ENCODE assay signal across 10 cellular contexts in genomic region chr9:31140316-31140715, GRCh38.
A peak's percentile ranks its signal among the peaks of the same experiment; 100 is the strongest.
DNase-seq lines count a peak whose midpoint lies in the region; TF ChIP-seq lines count a peak whose summit lies in the region.
"Had no signal": no experiment of that assay in that cellular context is flagged by ENCODE, and none has a peak within 500 bp of the region (broad histone marks: within the 10 kb centered on the region; RNA-seq: fewer than 3 reads in every experiment).

No MANE protein-coding gene starts in this region.

- no peak overlapping the region for H3K4me3 ChIP-seq in vagina

- DNase-seq in NCI-H2171 treated with DMSO at 0.1 percent for 48 hours (lab: John Stamatoyannopoulos, UW): peak; percentile 4
- no peak for DNase-seq in NCI-H2171 (lab: John Stamatoyannopoulos, UW)
- peak; percentile 23 for DNase-seq in MV-4-11 (lab: John Stamatoyannopoulos, UW)
- DNase-seq in chondrocyte (ENCODE audit: low spot score): no peak
- DNase-seq in renal cortical epithelial cell (ENCODE audit: low read depth): peak; percentile 41
- DNase-seq in NCI-H1930 (lab: John Stamatoyannopoulos, UW): no peak
- DNase-seq in foreskin melanocyte: no peak
- DNase-seq in vagina (ENCODE audit: extremely low spot score in 2 of 2): no peak
- DNase-seq: left ventricle myocardium superior had no signal

- intact Hi-C loops in vagina (cut with DNase I): no loop called here

- no peaks in the 10 kb centered on the region for H3K36me3 Mint-ChIP-seq in chondrocyte (ENCODE audit: low read depth)

- H3K36me3 ChIP-seq in vagina: no peaks in the 10 kb centered on the region

- H3K4me1 Mint-ChIP-seq in chondrocyte (ENCODE audit: low read depth): peaks cover 6% of the 10 kb centered on the region
- H3K4me1 Mint-ChIP-seq: B cell had no signal

- no peaks in the 10 kb centered on the region for H3K27me3 ChIP-seq in vagina

- no peak overlapping the region for H3K27ac ChIP-seq in vagina

- peak; percentile 73 for TF ChIP-seq CTCF in chondrocyte (IDR thresholded peaks at IDR 0.05)
- no peak for TF ChIP-seq CTCF in vagina (IDR thresholded peaks at IDR 0.05)

- H3K9me3 ChIP-seq in vagina: no peaks in the 10 kb centered on the region

- H3K4me3 Mint-ChIP-seq in chondrocyte (ENCODE audit: unreplicated experiment): no peak overlapping the region
- H3K4me3 Mint-ChIP-seq: B cell had no signal

- no peak overlapping the region for H3K27ac Mint-ChIP-seq in chondrocyte (ENCODE audit: unreplicated experiment)
- H3K27ac Mint-ChIP-seq: B cell had no signal

- TF ChIP-seq POLR2A in vagina (IDR thresholded peaks at IDR 0.05): no peak

- no peaks in the 10 kb centered on the region for H3K4me1 ChIP-seq in vagina

- H3K9me3 Mint-ChIP-seq in chondrocyte (ENCODE audit: low read depth): no peaks in the 10 kb centered on the region

- peaks cover 7% of the 10 kb centered on the region for H3K27me3 Mint-ChIP-seq in chondrocyte (ENCODE audit: low read depth)
- H3K27me3 Mint-ChIP-seq: B cell had no signal

Comparison
In these comparisons a context has a peak if more than half of its experiments do, and no peak if none do; other contexts are left out.
1. DNase-seq: peak in NCI-H2171 treated with DMSO at 0.1 percent for 48 hours (single experiment), MV-4-11 (single experiment) and renal cortical epithelial cell (single experiment); none in NCI-H2171 (single experiment), chondrocyte (single experiment), NCI-H1930 (0 of 2), foreskin melanocyte (single experiment) and vagina (0 of 2).